12 cellular contexts compared by ENCODE assay signal in genomic region chr2:162379719-162380580, GRCh38. TPM values are rescaled to one million over a fixed set of nuclear protein-coding genes. Genes with fewer than 3 reads are reported as not detected.
DNase-seq lines count a peak whose midpoint lies in the region; ATAC-seq, FAIRE-seq and TF ChIP-seq lines count a peak whose summit lies in the region.
"Had no signal": no experiment of that assay in that cellular context is flagged by ENCODE, and none has a peak within 500 bp of the region (broad histone marks: within the 10 kb centered on the region; RNA-seq: fewer than 3 reads in every experiment).

No MANE protein-coding gene starts in this region.

- H3K4me1 ChIP-seq in small intestine (ENCODE audit: control insufficient read depth in 2 of 2, insufficient read depth in 1 of 2, low read depth in 1 of 2, low read length in 1 of 2), result no peaks in the 10 kb centered on the region
- H3K4me1 ChIP-seq: parathyroid adenoma had no signal

- no peak for DNase-seq in activated naive CD4-positive, alpha-beta T cell treated with anti-CD3 and anti-CD28 coated beads, Interleukin-2, amount 10 ng/mL, durations not matched to agents 7 days and 5 days
- peak; percentile 43 for DNase-seq in RPMI8226
- peak; percentile 55 for DNase-seq in small intestine
- no peak for DNase-seq in D721Med (ENCODE audit: insufficient read length, low spot score)
- DNase-seq in cerebellum (ENCODE audit: low spot score), result no peak
- no peak for DNase-seq in NCI-H345 treated with DMSO at 0.1 percent for 48 hours (lab: John Stamatoyannopoulos, UW; ENCODE audit: unreplicated experiment)
- DNase-seq: activated CD4-positive, alpha-beta memory T cell treated with anti-CD3 and anti-CD28 coated beads, Interleukin-2, amount 10 ng/mL, durations not matched to agents 7 days and 5 days; DND-41; stimulated activated CD4-positive, alpha-beta T cell treated with anti-CD3 and anti-CD28 coated beads, Interleukin-4, amount 100 ng/mL, for 4 hours had no signal

- H3K4me1 Mint-ChIP-seq in activated naive CD4-positive, alpha-beta T cell treated with anti-CD3 and anti-CD28 coated beads, Interleukin-2, amount 50 U/mL, for 24 hours, result no peaks in the 10 kb centered on the region
- no peaks in the 10 kb centered on the region for H3K4me1 Mint-ChIP-seq in activated naive CD4-positive, alpha-beta T cell treated with anti-CD3 and anti-CD28 coated beads, Interleukin-2, amount 10 ng/mL, durations not matched to agents 7 days and 5 days
- H3K4me1 Mint-ChIP-seq: activated CD4-positive, alpha-beta memory T cell treated with anti-CD3 and anti-CD28 coated beads, Interleukin-2, amount 10 ng/mL, durations not matched to agents 7 days and 5 days had no signal

- no peak overlapping the region for H3K27ac Mint-ChIP-seq in activated naive CD4-positive, alpha-beta T cell treated with anti-CD3 and anti-CD28 coated beads, Interleukin-2, amount 50 U/mL, for 24 hours
- H3K27ac Mint-ChIP-seq in activated naive CD4-positive, alpha-beta T cell treated with anti-CD3 and anti-CD28 coated beads, Interleukin-2, amount 10 ng/mL, durations not matched to agents 7 days and 5 days, result no peak overlapping the region
- H3K27ac Mint-ChIP-seq: activated CD4-positive, alpha-beta memory T cell treated with anti-CD3 and anti-CD28 coated beads, Interleukin-2, amount 10 ng/mL, durations not matched to agents 7 days and 5 days had no signal

- no peaks in the 10 kb centered on the region for H3K9me3 Mint-ChIP-seq in activated naive CD4-positive, alpha-beta T cell treated with anti-CD3 and anti-CD28 coated beads, Interleukin-2, amount 50 U/mL, for 24 hours
- H3K9me3 Mint-ChIP-seq in activated naive CD4-positive, alpha-beta T cell treated with anti-CD3 and anti-CD28 coated beads, Interleukin-2, amount 10 ng/mL, durations not matched to agents 7 days and 5 days, result no peaks in the 10 kb centered on the region
- H3K9me3 Mint-ChIP-seq: activated CD4-positive, alpha-beta memory T cell treated with anti-CD3 and anti-CD28 coated beads, Interleukin-2, amount 10 ng/mL, durations not matched to agents 7 days and 5 days had no signal

- no peak for TF ChIP-seq CTCF in D721Med (IDR thresholded peaks at IDR 0.05; ENCODE audit: insufficient read depth, missing control alignments)

- H3K36me3 ChIP-seq in small intestine (ENCODE audit: control insufficient read depth in 2 of 2, insufficient read depth in 2 of 2, low read length in 2 of 2), result no peaks in the 10 kb centered on the region

- H3K27me3 Mint-ChIP-seq in activated naive CD4-positive, alpha-beta T cell treated with anti-CD3 and anti-CD28 coated beads, Interleukin-2, amount 50 U/mL, for 24 hours, result peaks cover 25% of the 10 kb centered on the region
- H3K27me3 Mint-ChIP-seq in activated naive CD4-positive, alpha-beta T cell treated with anti-CD3 and anti-CD28 coated beads, Interleukin-2, amount 10 ng/mL, durations not matched to agents 7 days and 5 days, result peaks cover 13% of the 10 kb centered on the region

- CTCF ChIA-PET in activated naive CD4-positive, alpha-beta T cell treated with anti-CD3 and anti-CD28 coated beads, Interleukin-2, amount 10 ng/mL, durations not matched to agents 7 days and 5 days (lab: Charles Lee), result no interaction called here

- FAIRE-seq in small intestine (lab: Jason Lieb, UNC) (no peak), D721Med (lab: Jason Lieb, UNC) (no peak)

- no peaks in the 10 kb centered on the region for H3K27me3 ChIP-seq in small intestine (ENCODE audit: control insufficient read depth in 2 of 2, insufficient read depth in 2 of 2, low read length in 2 of 2)

- H3K36me3 Mint-ChIP-seq in activated naive CD4-positive, alpha-beta T cell treated with anti-CD3 and anti-CD28 coated beads, Interleukin-2, amount 50 U/mL, for 24 hours, result no peaks in the 10 kb centered on the region
- H3K36me3 Mint-ChIP-seq in activated naive CD4-positive, alpha-beta T cell treated with anti-CD3 and anti-CD28 coated beads, Interleukin-2, amount 10 ng/mL, durations not matched to agents 7 days and 5 days, result no peaks in the 10 kb centered on the region

- H3K4me3 Mint-ChIP-seq in activated naive CD4-positive, alpha-beta T cell treated with anti-CD3 and anti-CD28 coated beads, Interleukin-2, amount 50 U/mL, for 24 hours, result peak overlapping the region; percentile 28
- no peak overlapping the region for H3K4me3 Mint-ChIP-seq in activated naive CD4-positive, alpha-beta T cell treated with anti-CD3 and anti-CD28 coated beads, Interleukin-2, amount 10 ng/mL, durations not matched to agents 7 days and 5 days
- H3K4me3 Mint-ChIP-seq: activated CD4-positive, alpha-beta memory T cell treated with anti-CD3 and anti-CD28 coated beads, Interleukin-2, amount 10 ng/mL, durations not matched to agents 7 days and 5 days had no signal

- H3K27ac ChIP-seq in small intestine (ENCODE audit: low read depth in 1 of 2, low read length in 1 of 2), result no peak overlapping the region
- H3K27ac ChIP-seq: parathyroid adenoma had no signal

- peak; percentile 73 for ATAC-seq in GM21786 (IDR thresholded peaks at IDR 0.05; ENCODE audit: unreplicated experiment)

- H3K4me3 ChIP-seq in small intestine (ENCODE audit: low read depth in 1 of 2, low read length in 2 of 2), result peak overlapping the region in 1 of 2 donors; percentile 50

- H3K9me3 ChIP-seq in small intestine (ENCODE audit: control insufficient read depth, low read depth), result no peaks in the 10 kb centered on the region

- WGBS in small intestine, 3 donors, result 17 to 64% (median 42%) methylated on average over 12 of the region's 12 CpGs

RNA-seq across cellular contexts. Expression of gene GCA, which starts 36.0 kb away (rescaled TPM):
- 10 to 100 TPM; 16.1 to 24.3 (median 23.9) TPM for polyA plus RNA-seq in small intestine
- 18.9 TPM for total RNA-seq in cerebellum

Comparison
In these comparisons a context has a peak if more than half of its experiments do, and no peak if none do; other contexts are left out.
1. DNase-seq: peak in RPMI8226 (single experiment) and small intestine (single experiment); none in activated naive CD4-positive, alpha-beta T cell treated with anti-CD3 and anti-CD28 coated beads, Interleukin-2, amount 10 ng/mL, durations not matched to agents 7 days and 5 days (single experiment), D721Med (single experiment), cerebellum (single experiment) and NCI-H345 treated with DMSO at 0.1 percent for 48 hours (single experiment).